22 cellular contexts compared by ENCODE assay signal in genomic region chr11:10285148-10285802, GRCh38. TPM values are rescaled to one million over a fixed set of nuclear protein-coding genes. Genes with fewer than 3 reads are reported as not detected.
DNase-seq lines count a peak whose midpoint lies in the region; ATAC-seq and TF ChIP-seq lines count a peak whose summit lies in the region.
"Had no signal": no experiment of that assay in that cellular context is flagged by ENCODE, and none has a peak within 500 bp of the region (broad histone marks: within the 10 kb centered on the region; RNA-seq: fewer than 3 reads in every experiment).

No MANE protein-coding gene starts in this region.

- DNase-seq in activated CD4-positive, alpha-beta T cell treated with anti-CD3 and anti-CD28 coated beads, Interleukin-2, amount 10 ng/mL, durations not matched to agents 24 days and 14 days, result no peak
- no peak for DNase-seq in activated CD4-positive, alpha-beta T cell treated with anti-CD3 and anti-CD28 coated beads, Interleukin-2, amount 50 U/mL, for 48 hours
- DNase-seq in SK-N-MC (ENCODE audit: low read depth, low spot score), result peak; percentile 61
- DNase-seq in left lung, result no peak
- DNase-seq in upper lobe of left lung, result no peak
- DNase-seq in activated CD8-positive, alpha-beta memory T cell treated with anti-CD3 and anti-CD28 coated beads, Interleukin-2, amount 50 U/mL, for 4 hours, result no peak
- no peak for DNase-seq in AG08395 (ENCODE audit: low spot score)
- DNase-seq: activated CD4-positive, alpha-beta T cell treated with anti-CD3 and anti-CD28 coated beads, Interleukin-2, amount 50 U/mL, for 4 hours; activated gamma-delta T cell treated with Interleukin-2 at 50 U/mL for 16 hours; CD4-positive, alpha-beta memory T cell; DMS153; GDM1; mesendoderm; naive thymus-derived CD8-positive, alpha-beta T cell; NCI-H146; NCI-H748 treated with DMSO at 0.1 percent for 48 hours; SJCRH30; T-helper 2 cell; WERI-Rb-1 had no signal

- H3K4me1 Mint-ChIP-seq in activated CD4-positive, alpha-beta T cell treated with anti-CD3 and anti-CD28 coated beads, Interleukin-2, amount 10 ng/mL, durations not matched to agents 24 days and 14 days, result peaks cover 6% of the 10 kb centered on the region

- no peaks in the 10 kb centered on the region for H3K36me3 Mint-ChIP-seq in activated CD4-positive, alpha-beta T cell treated with anti-CD3 and anti-CD28 coated beads, Interleukin-2, amount 10 ng/mL, durations not matched to agents 24 days and 14 days (ENCODE audit: low read depth)

- intact Hi-C loops in activated CD4-positive, alpha-beta T cell treated with anti-CD3 and anti-CD28 coated beads, Interleukin-2, amount 10 ng/mL, durations not matched to agents 24 days and 14 days (cut with micrococcal nuclease), result no loop called here
- intact Hi-C loops in left lung (cut with DNase I), result no loop called here

- H3K4me1 ChIP-seq in left lung (peaks cover 0 to 61% of the 10 kb centered on the region in 2 donors), upper lobe of left lung (peaks cover 18 to 29% (median 24%) of the 10 kb centered on the region in 4 donors)
- H3K4me1 ChIP-seq: SJCRH30 had no signal

- H3K9me3 Mint-ChIP-seq in activated CD4-positive, alpha-beta T cell treated with anti-CD3 and anti-CD28 coated beads, Interleukin-2, amount 10 ng/mL, durations not matched to agents 24 days and 14 days, result no peaks in the 10 kb centered on the region
- H3K9me3 Mint-ChIP-seq: CD4-positive, alpha-beta memory T cell; naive thymus-derived CD8-positive, alpha-beta T cell had no signal

- H3K4me3 Mint-ChIP-seq in activated CD4-positive, alpha-beta T cell treated with anti-CD3 and anti-CD28 coated beads, Interleukin-2, amount 10 ng/mL, durations not matched to agents 24 days and 14 days, result peak overlapping the region; percentile 24
- H3K4me3 Mint-ChIP-seq: CD4-positive, alpha-beta memory T cell; naive thymus-derived CD8-positive, alpha-beta T cell had no signal

- H3K36me3 ChIP-seq in SK-N-MC (ENCODE audit: insufficient read depth, low read length) (no peaks in the 10 kb centered on the region), left lung (no peaks in the 10 kb centered on the region), upper lobe of left lung (peaks cover 0 to 3% (median 0%) of the 10 kb centered on the region in 4 donors)
- H3K36me3 ChIP-seq: SJCRH30, WERI-Rb-1 had no signal

- H3K9me3 ChIP-seq in SK-N-MC (ENCODE audit: low read depth, low read length), result no peaks in the 10 kb centered on the region
- no peaks in the 10 kb centered on the region for H3K9me3 ChIP-seq in left lung
- H3K9me3 ChIP-seq in upper lobe of left lung, result no peaks in the 10 kb centered on the region
- H3K9me3 ChIP-seq: SJCRH30 had no signal

- ATAC-seq in left lung (peak; percentile 56), upper lobe of left lung (ENCODE audit: low FRiP score in 2 of 2) (peak in 1 of 2 donors; percentile 55), HG03571 (IDR thresholded peaks at IDR 0.05; ENCODE audit: unreplicated experiment) (no peak)
- ATAC-seq: naive thymus-derived CD8-positive, alpha-beta T cell; sciatic nerve had no signal

- H3K4me3 ChIP-seq in SK-N-MC (peak overlapping the region; percentile 62), left lung (no peak overlapping the region), upper lobe of left lung (no peak overlapping the region)
- H3K4me3 ChIP-seq: SJCRH30 had no signal

- TF ChIP-seq EP300 in upper lobe of left lung (IDR thresholded peaks at IDR 0.05), result no peak

- no peaks in the 10 kb centered on the region for H3K27me3 ChIP-seq in left lung
- H3K27me3 ChIP-seq in upper lobe of left lung, result no peaks in the 10 kb centered on the region
- H3K27me3 ChIP-seq: SJCRH30 had no signal

- no peak for TF ChIP-seq CTCF in left lung (IDR thresholded peaks at IDR 0.05)
- TF ChIP-seq CTCF in upper lobe of left lung (IDR thresholded peaks at IDR 0.05), result no peak

- peak overlapping the region; percentile 88 for H3K27ac ChIP-seq in SK-N-MC
- H3K27ac ChIP-seq in left lung, result peak overlapping the region in 1 of 2 donors; percentile 78
- H3K27ac ChIP-seq in upper lobe of left lung, result peak overlapping the region in 3 of 4 donors; percentile 32 to 69 (median 60)
- H3K27ac ChIP-seq: parathyroid adenoma, SJCRH30, WERI-Rb-1 had no signal

- WGBS in upper lobe of left lung, 2 donors, result 58 to 67% methylated on average over 4 of the region's 4 CpGs

- peaks cover 21% of the 10 kb centered on the region for H3K27me3 Mint-ChIP-seq in activated CD4-positive, alpha-beta T cell treated with anti-CD3 and anti-CD28 coated beads, Interleukin-2, amount 10 ng/mL, durations not matched to agents 24 days and 14 days
- H3K27me3 Mint-ChIP-seq: naive thymus-derived CD8-positive, alpha-beta T cell had no signal

- no peak for TF ChIP-seq POLR2A in upper lobe of left lung (IDR thresholded peaks at IDR 0.05)

- H3K27ac Mint-ChIP-seq in activated CD4-positive, alpha-beta T cell treated with anti-CD3 and anti-CD28 coated beads, Interleukin-2, amount 10 ng/mL, durations not matched to agents 24 days and 14 days, result no peak overlapping the region
- H3K27ac Mint-ChIP-seq: CD4-positive, alpha-beta memory T cell; naive thymus-derived CD8-positive, alpha-beta T cell had no signal

- H3K9ac ChIP-seq in SK-N-MC (ENCODE audit: insufficient read length), result no peak overlapping the region
- H3K9ac ChIP-seq: parathyroid adenoma had no signal

RNA-seq across cellular contexts. Expression of gene SBF2, which starts 8.7 kb away (rescaled TPM):
- 7.1 and 9.1 TPM in 2 replicates for total RNA-seq in activated CD4-positive, alpha-beta T cell treated with anti-CD3 and anti-CD28 coated beads, Interleukin-2, amount 10 ng/mL, durations not matched to agents 24 days and 14 days
- total RNA-seq in left lung (10 to 100 TPM; 25.7 to 34.0 TPM), upper lobe of left lung (10 to 100 TPM; 22.2 to 54.5 (median 41.2) TPM)

RNA-seq across cellular contexts. Expression of gene ADM, which starts 19.6 kb away (rescaled TPM):
- total RNA-seq in activated CD4-positive, alpha-beta T cell treated with anti-CD3 and anti-CD28 coated beads, Interleukin-2, amount 10 ng/mL, durations not matched to agents 24 days and 14 days, result 5.1 and 7.4 TPM in 2 replicates
- total RNA-seq in left lung (10 to 100 TPM in 1 of 2 donors, 1 to 10 TPM in 1; 7.3 to 51.4 TPM), upper lobe of left lung (10 to 100 TPM; 20.4 to 54.3 (median 46.9) TPM)
